In the genomic region with DNA sequence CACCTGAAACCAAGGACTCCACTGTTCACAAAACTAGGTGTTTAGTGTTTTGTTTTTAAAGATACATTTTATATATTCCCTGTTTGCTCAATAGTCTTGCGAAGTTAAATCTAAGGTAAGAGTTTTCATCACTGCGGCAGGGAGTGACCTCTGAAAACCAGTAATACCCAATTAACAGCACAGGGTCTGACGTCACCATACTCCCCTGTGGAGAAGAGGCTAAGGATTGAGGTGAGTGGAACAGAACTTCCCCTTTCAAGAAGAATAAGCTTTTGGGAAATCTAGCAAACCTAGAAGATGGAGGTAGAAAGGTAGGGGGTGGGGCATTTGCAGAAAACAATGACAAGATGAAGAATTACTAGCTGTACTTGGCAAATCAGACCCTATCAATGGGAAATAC, we compare ENCODE assay signal across 8 cellular contexts.
"Had no signal": no experiment of that assay in that cellular context is flagged by ENCODE, and none has a peak within 500 bp of the region (broad histone marks: within the 10 kb centered on the region; RNA-seq: fewer than 3 reads in every experiment).

No MANE protein-coding gene starts in this region.

- FAIRE-seq: G401.6, GM12878, GM12891, GM12892, GM18507, GM19239 had no signal

- DNase-seq: GDM1, GF-D8 had no signal

- H3K4me3 ChIP-seq: GM12878 had no signal

- ATAC-seq: GM12878 had no signal
